ENCODE assay signal across 9 cellular contexts in the genomic region with DNA sequence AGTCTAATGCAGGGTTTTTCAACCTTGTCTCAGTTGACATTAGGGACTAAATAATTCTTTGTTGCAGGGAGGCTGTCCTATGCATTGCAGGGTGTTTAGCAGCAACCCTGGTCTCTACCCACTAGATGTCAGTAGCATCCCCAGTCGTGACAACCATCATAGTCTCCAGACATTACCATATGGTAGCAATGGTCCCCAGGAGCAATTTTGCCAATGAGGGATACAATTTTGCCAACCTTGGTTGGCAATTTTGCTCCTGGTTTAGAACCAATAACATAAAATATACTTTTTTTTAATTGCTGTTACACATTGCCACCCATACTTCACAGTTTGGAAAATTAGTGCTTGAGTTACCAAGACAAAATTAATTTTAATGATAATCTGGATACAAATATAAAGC. TPM values are rescaled to one million over a fixed set of nuclear protein-coding genes. Genes with fewer than 3 reads are reported as not detected.
A peak's percentile ranks its signal among the peaks of the same experiment; 100 is the strongest.
DNase-seq lines count a peak whose midpoint lies in the region; ATAC-seq and TF ChIP-seq lines count a peak whose summit lies in the region.
"Had no signal": no experiment of that assay in that cellular context is flagged by ENCODE, and none has a peak within 500 bp of the region (broad histone marks: within the 10 kb centered on the region; RNA-seq: fewer than 3 reads in every experiment).

No MANE protein-coding gene starts in this region.

- H3K9me3 Mint-ChIP-seq in Calu3 (ENCODE audit: low read depth, unreplicated experiment): no peaks in the 10 kb centered on the region

- peaks cover 11% of the 10 kb centered on the region for H3K4me1 Mint-ChIP-seq in Calu3 (ENCODE audit: low read depth, unreplicated experiment)

- TF ChIP-seq CTCF in Calu3 (IDR thresholded peaks at IDR 0.05; ENCODE audit: unreplicated experiment) (peak; percentile 40), ascending aorta (IDR thresholded peaks at IDR 0.05) (peak in 2 of 3 experiments; percentile 31 to 45), tibial artery (IDR thresholded peaks at IDR 0.05) (peak; percentile 20 to 28)

- peak overlapping the region; percentile 76 for H3K4me3 Mint-ChIP-seq in Calu3 (ENCODE audit: low read depth, unreplicated experiment)
- H3K4me3 Mint-ChIP-seq: activated naive CD8-positive, alpha-beta T cell had no signal

- peak overlapping the region; percentile 95 for H3K27ac Mint-ChIP-seq in Calu3 (ENCODE audit: unreplicated experiment)
- H3K27ac Mint-ChIP-seq: activated naive CD8-positive, alpha-beta T cell had no signal

- ATAC-seq in GM18861 (IDR thresholded peaks at IDR 0.05; ENCODE audit: unreplicated experiment): peak; percentile 63
- peak; percentile 68 for ATAC-seq in HG02943 (IDR thresholded peaks at IDR 0.05; ENCODE audit: low read depth, unreplicated experiment)

- BruUV-seq in Calu3 (replicated peaks; lab: Mats Ljungman, UMichigan): no TSS peak

- no peaks in the 10 kb centered on the region for H3K9me3 ChIP-seq in ascending aorta
- H3K9me3 ChIP-seq in tibial artery: no peaks in the 10 kb centered on the region
- H3K9me3 ChIP-seq in effector memory CD4-positive, alpha-beta T cell (ENCODE audit: control insufficient read depth, low read length): no peaks in the 10 kb centered on the region

- DNase-seq in Calu3 (no peak), NCI-H510A treated with DMSO at 0.1 percent for 48 hours (lab: John Stamatoyannopoulos, UW) (peak; percentile 69), ascending aorta (ENCODE audit: low spot score in 2 of 2) (no peak), iPS-NIHi11 (ENCODE audit: low spot score) (peak; percentile 57), tibial artery (no peak)
- no peak for DNase-seq in effector memory CD4-positive, alpha-beta T cell

- intact Hi-C loops in Calu3 (cut with micrococcal nuclease; ENCODE audit: unreplicated experiment): no loop called here
- intact Hi-C loops in ascending aorta (cut with DNase I): no loop called here
- intact Hi-C loops in tibial artery (cut with DNase I; ENCODE audit: low total_unique reads): loop anchor here (10.0 kb wide), 1 partner anchor 304 kb away; no protein-coding TSS in a partner anchor

- H3K36me3 ChIP-seq in ascending aorta: no peaks in the 10 kb centered on the region
- H3K36me3 ChIP-seq in tibial artery: no peaks in the 10 kb centered on the region
- H3K36me3 ChIP-seq in effector memory CD4-positive, alpha-beta T cell (ENCODE audit: control insufficient read depth, insufficient read depth, low read length): no peaks in the 10 kb centered on the region

- H3K4me1 ChIP-seq in ascending aorta: peaks cover 0 to under 1% of the 10 kb centered on the region in 2 donors
- H3K4me1 ChIP-seq in tibial artery: peaks cover 0 to 3% (median 0%) of the 10 kb centered on the region in 4 donors
- no peaks in the 10 kb centered on the region for H3K4me1 ChIP-seq in effector memory CD4-positive, alpha-beta T cell (ENCODE audit: control insufficient read depth, insufficient read depth, low read length, poor library complexity, severe bottlenecking)

- H3K27me3 Mint-ChIP-seq in Calu3 (ENCODE audit: unreplicated experiment): no peaks in the 10 kb centered on the region

- peaks cover 96% of the 10 kb centered on the region for H3K36me3 Mint-ChIP-seq in Calu3 (ENCODE audit: insufficient read depth, unreplicated experiment)
- H3K36me3 Mint-ChIP-seq: activated naive CD8-positive, alpha-beta T cell had no signal

- H3K27ac ChIP-seq in ascending aorta: no peak overlapping the region
- no peak overlapping the region for H3K27ac ChIP-seq in tibial artery
- H3K27ac ChIP-seq in effector memory CD4-positive, alpha-beta T cell (ENCODE audit: insufficient read depth, low read length, poor library complexity, severe bottlenecking): no peak overlapping the region

- H3K4me3 ChIP-seq in ascending aorta (no peak overlapping the region), tibial artery (no peak overlapping the region)
- no peak overlapping the region for H3K4me3 ChIP-seq in effector memory CD4-positive, alpha-beta T cell (ENCODE audit: insufficient read depth, low read depth, low read length, poor library complexity, severe bottlenecking)

- no peaks in the 10 kb centered on the region for H3K27me3 ChIP-seq in ascending aorta
- H3K27me3 ChIP-seq in tibial artery: no peaks in the 10 kb centered on the region
- H3K27me3 ChIP-seq in effector memory CD4-positive, alpha-beta T cell (replicated peaks; ENCODE audit: control insufficient read depth, insufficient read depth, low read length, poor library complexity, severe bottlenecking): peaks cover under 1% of the 10 kb centered on the region

- CTCF ChIA-PET in Calu3 (lab: Charles Lee): no interaction called here

RNA-seq across cellular contexts. Expression of gene EREG, which starts 6.0 kb away (rescaled TPM):
- total RNA-seq in Calu3 (2022) (413 and 422 TPM in 2 replicates), ascending aorta (not detected)

Comparison
In these comparisons a context has a peak if more than half of its experiments do, and no peak if none do; other contexts are left out.
1. DNase-seq: peak in NCI-H510A treated with DMSO at 0.1 percent for 48 hours (single experiment) and iPS-NIHi11 (single experiment); none in Calu3 (single experiment), ascending aorta (0 of 2), tibial artery (0 of 2) and effector memory CD4-positive, alpha-beta T cell (0 of 3).
2. RNA of gene EREG, which starts 6.0 kb away (total RNA-seq): 413 to 422 TPM in Calu3; not detected in ascending aorta (single experiment); every median in the first group is over 100 times any median in the second.
3. Peak in every context shown above with its lines, with median percentiles within 50 percentile points of each other: CTCF ChIP-seq.